Comparison of ENCODE assay signal across 22 cellular contexts in genomic region chr1:19552291-19553010, GRCh38.
"Had no signal": no experiment of that assay in that cellular context is flagged by ENCODE, and none has a peak within 500 bp of the region (broad histone marks: within the 10 kb centered on the region; RNA-seq: fewer than 3 reads in every experiment).

No MANE protein-coding gene starts in this region.

- H3K9me3 ChIP-seq: gastroesophageal sphincter, lower lobe of right lung, neutrophil, tibial artery, vagina had no signal

- H3K4me3 ChIP-seq: esophagus squamous epithelium, gastroesophageal sphincter, left lung, lower lobe of right lung, right atrium auricular region, tibial artery, upper lobe of right lung, vagina had no signal

- ATAC-seq: effector memory CD8-positive, alpha-beta T cell; gastroesophageal sphincter; left lung; lower lobe of right lung; upper lobe of right lung had no signal

- H3K4me3 Mint-ChIP-seq: dendritic cell treated with granulocyte-macrophage colony-stimulating factor and Interleukin-4, amounts not matched to agents 40 ng/mL and 50 ng/mL, for 4 days; effector memory CD8-positive, alpha-beta T cell; immature natural killer cell; memory B cell; naive B cell; nephron progenitor cell had no signal

- H3K36me3 ChIP-seq: esophagus squamous epithelium, gastroesophageal sphincter, left lung, lower lobe of right lung, neutrophil, right atrium auricular region, tibial artery, upper lobe of right lung, vagina had no signal

- H3K4me1 ChIP-seq: esophagus squamous epithelium, left lung, lower lobe of right lung, upper lobe of right lung, vagina had no signal

- H3K4me1 Mint-ChIP-seq: immature natural killer cell, memory B cell, naive B cell, nephron progenitor cell had no signal

- H3K27ac ChIP-seq: esophagus squamous epithelium, gastroesophageal sphincter, left lung, lower lobe of right lung, neutrophil, right atrium auricular region, tibial artery, upper lobe of right lung, vagina had no signal

- H3K27ac Mint-ChIP-seq: dendritic cell treated with granulocyte-macrophage colony-stimulating factor and Interleukin-4, amounts not matched to agents 40 ng/mL and 50 ng/mL, for 4 days; effector memory CD8-positive, alpha-beta T cell; memory B cell; naive B cell; nephron progenitor cell had no signal

- DNase-seq: effector memory CD8-positive, alpha-beta T cell; esophagus squamous epithelium; foreskin fibroblast; immature natural killer cell; left lung; lower lobe of right lung; naive B cell; nephron progenitor cell; posterior cingulate gyrus; small intestine; stimulated activated CD4-positive, alpha-beta T cell treated with anti-CD3 and anti-CD28 coated beads, Interleukin-12 subunit alpha, Interleukin-12 subunit beta, amount 100 ng/mL, for 4 hours; stimulated activated naive CD4-positive, alpha-beta T cell treated with Interleukin-2 at 50 U/mL for 16 hours; tibial artery; upper lobe of right lung had no signal

- FAIRE-seq: colon, keratinocyte, small intestine had no signal

- H3K27me3 ChIP-seq: esophagus squamous epithelium, gastroesophageal sphincter, left lung, right atrium auricular region, tibial artery, upper lobe of right lung, vagina had no signal
